ENCODE assay signal across 26 cellular contexts in genomic region chr1:6298940-6299465, GRCh38. TPM values are rescaled to one million over a fixed set of nuclear protein-coding genes. Genes with fewer than 3 reads are reported as not detected.
"Had no signal": no experiment of that assay in that cellular context is flagged by ENCODE, and none has a peak within 500 bp of the region (broad histone marks: within the 10 kb centered on the region; RNA-seq: fewer than 3 reads in every experiment).

No MANE protein-coding gene starts in this region.

- ATAC-seq: activated CD8-positive, alpha-beta memory T cell treated with anti-CD3 and anti-CD28 coated beads, Interleukin-2, amount 10 ng/mL, durations not matched to agents 7 days and 5 days; left lung; pancreas; sciatic nerve; T-cell had no signal

- H3K27me3 ChIP-seq: brain microvascular endothelial cell, dorsolateral prefrontal cortex, left lung, neutrophil, pancreas had no signal

- H3K36me3 ChIP-seq: brain microvascular endothelial cell, neutrophil, pancreas had no signal

- H3K4me3 ChIP-seq: dorsolateral prefrontal cortex, left lung, pancreas had no signal

- H3K27ac ChIP-seq: brain microvascular endothelial cell, dorsolateral prefrontal cortex, left lung, neutrophil, pancreas had no signal

- H3K9me3 Mint-ChIP-seq: activated CD4-positive, alpha-beta memory T cell treated with anti-CD3 and anti-CD28 coated beads, Interleukin-2, amount 10 ng/mL, durations not matched to agents 7 days and 5 days; activated naive CD8-positive, alpha-beta T cell treated with anti-CD3 and anti-CD28 coated beads, Interleukin-2, amount 10 ng/mL, durations not matched to agents 7 days and 5 days; activated T-helper 2 cell treated with anti-CD3 and anti-CD28 coated beads, Interferon-gamma antibody, Interleukin-2, Interleukin-4, amounts not matched to agents 10 μg/mL and 5 μg/mL and 100 μg/mL, durations not matched to agents 14 hours and 24 hours and 36 hours; endodermal cell; T-cell had no signal

- DNase-seq: activated CD4-positive, alpha-beta memory T cell treated with anti-CD3 and anti-CD28 coated beads, Interleukin-2, amount 10 ng/mL, durations not matched to agents 7 days and 5 days; activated CD4-positive, alpha-beta T cell treated with anti-CD3 and anti-CD28 coated beads for 48 hours; activated CD4-positive, CD25-positive, alpha-beta regulatory T cell; activated CD8-positive, alpha-beta memory T cell treated with anti-CD3 and anti-CD28 coated beads, Interleukin-2, amount 10 ng/mL, durations not matched to agents 7 days and 5 days; activated naive CD4-positive, alpha-beta T cell treated with Interleukin-2 at 50 U/mL for 16 hours; activated naive CD8-positive, alpha-beta T cell treated with anti-CD3 and anti-CD28 coated beads, Interleukin-2, amount 10 ng/mL, durations not matched to agents 7 days and 5 days; amygdala; brain microvascular endothelial cell; central memory CD4-positive, alpha-beta T cell; dorsolateral prefrontal cortex; endodermal cell; erythroblast; head of caudate nucleus; kidney; midbrain; stimulated activated CD8-positive, alpha-beta memory T cell treated with anti-CD3 and anti-CD28 coated beads, Interleukin-4, amount 100 ng/mL, for 48 hours; stimulated activated naive CD4-positive, alpha-beta T cell; T-cell had no signal

- H3K4me1 Mint-ChIP-seq: endodermal cell had no signal

- H3K27ac Mint-ChIP-seq: activated CD4-positive, alpha-beta memory T cell treated with anti-CD3 and anti-CD28 coated beads, Interleukin-2, amount 10 ng/mL, durations not matched to agents 7 days and 5 days; activated CD8-positive, alpha-beta memory T cell treated with anti-CD3 and anti-CD28 coated beads, Interleukin-2, amount 10 ng/mL, durations not matched to agents 7 days and 5 days; activated naive CD8-positive, alpha-beta T cell treated with anti-CD3 and anti-CD28 coated beads, Interleukin-2, amount 10 ng/mL, durations not matched to agents 7 days and 5 days; activated T-helper 2 cell treated with anti-CD3 and anti-CD28 coated beads, Interferon-gamma antibody, Interleukin-2, Interleukin-4, amounts not matched to agents 10 μg/mL and 5 μg/mL and 100 μg/mL, durations not matched to agents 14 hours and 24 hours and 36 hours; endodermal cell; T-cell had no signal

- H3K9me3 ChIP-seq: left lung, neutrophil, pancreas had no signal

- H3K4me1 ChIP-seq: left lung, pancreas had no signal

- H3K4me3 Mint-ChIP-seq: activated CD4-positive, alpha-beta memory T cell treated with anti-CD3 and anti-CD28 coated beads, Interleukin-2, amount 10 ng/mL, durations not matched to agents 7 days and 5 days; activated CD8-positive, alpha-beta memory T cell treated with anti-CD3 and anti-CD28 coated beads, Interleukin-2, amount 10 ng/mL, durations not matched to agents 7 days and 5 days; activated naive CD8-positive, alpha-beta T cell treated with anti-CD3 and anti-CD28 coated beads, Interleukin-2, amount 10 ng/mL, durations not matched to agents 7 days and 5 days; endodermal cell; T-cell had no signal

- H3K27me3 Mint-ChIP-seq: activated CD4-positive, alpha-beta memory T cell treated with anti-CD3 and anti-CD28 coated beads, Interleukin-2, amount 10 ng/mL, durations not matched to agents 7 days and 5 days; activated CD8-positive, alpha-beta memory T cell treated with anti-CD3 and anti-CD28 coated beads, Interleukin-2, amount 10 ng/mL, durations not matched to agents 7 days and 5 days; activated naive CD8-positive, alpha-beta T cell treated with anti-CD3 and anti-CD28 coated beads, Interleukin-2, amount 10 ng/mL, durations not matched to agents 7 days and 5 days; T-cell had no signal

RNA-seq across cellular contexts. Expression of gene HES3, which starts 55.0 kb away (rescaled TPM):
- total RNA-seq: activated CD4-positive, alpha-beta memory T cell treated with anti-CD3 and anti-CD28 coated beads, Interleukin-2, amount 10 ng/mL, durations not matched to agents 7 days and 5 days; activated CD8-positive, alpha-beta memory T cell treated with anti-CD3 and anti-CD28 coated beads, Interleukin-2, amount 10 ng/mL, durations not matched to agents 7 days and 5 days; activated naive CD8-positive, alpha-beta T cell treated with anti-CD3 and anti-CD28 coated beads, Interleukin-2, amount 10 ng/mL, durations not matched to agents 7 days and 5 days; activated T-helper 2 cell treated with anti-CD3 and anti-CD28 coated beads, Interferon-gamma antibody, Interleukin-2, Interleukin-4, amounts not matched to agents 10 μg/mL and 5 μg/mL and 100 μg/mL, durations not matched to agents 14 hours and 24 hours and 36 hours; dorsolateral prefrontal cortex; frontal cortex; kidney; left lung; lung microvascular endothelial cell; pancreas; sciatic nerve; T-cell; ureter had no signal
